ENCODE assay signal across 20 cellular contexts in genomic region chr9:100285080-100285479, GRCh38.
"Had no signal": no experiment of that assay in that cellular context is flagged by ENCODE, and none has a peak within 500 bp of the region (broad histone marks: within the 10 kb centered on the region; RNA-seq: fewer than 3 reads in every experiment).

No MANE protein-coding gene starts in this region.

- H3K9ac ChIP-seq: neural progenitor cell had no signal

- H3K27ac ChIP-seq: left lung, neural progenitor cell, right atrium auricular region, sigmoid colon, testis, tibial artery had no signal

- ATAC-seq: left lung; mucosa of descending colon; natural killer cell treated with Interleukin-12 subunit alpha and Interleukin-12 subunit beta and Interleukin-15 and Interleukin-18, amount 100 ng/mL, for 72 hours; stimulated activated effector memory CD8-positive, alpha-beta T cell treated with anti-CD3 and anti-CD28 coated beads, Interleukin-12 subunit alpha, Interleukin-12 subunit beta, amount 100 ng/mL, for 72 hours; stimulated activated naive CD8-positive, alpha-beta T cell treated with anti-CD3 and anti-CD28 coated beads, Interleukin-15, Interleukin-2, amounts not matched to agents 100 U/mL and 50 U/mL, for 24 hours had no signal

- H3K4me3 ChIP-seq: left lung, mucosa of descending colon, neural progenitor cell, prostate gland, right atrium auricular region, sigmoid colon, testis, tibial artery had no signal

- H3K9me3 ChIP-seq: prostate gland, testis had no signal

- H3K4me2 ChIP-seq: neural progenitor cell had no signal

- DNase-seq: cortex of kidney; head of caudate nucleus; kidney; left lung; mesenchymal stem cell; mucosa of descending colon; naive B cell; sigmoid colon; stimulated activated CD4-positive, alpha-beta T cell treated with anti-CD3 and anti-CD28 coated beads, Interleukin-2, amount 100 ng/mL, for 24 hours; stimulated activated CD4-positive, alpha-beta T cell treated with anti-CD3 and anti-CD28 coated beads, Interleukin-4, amount 100 ng/mL, for 24 hours; stimulated activated naive CD8-positive, alpha-beta T cell treated with anti-CD3 and anti-CD28 coated beads, Interleukin-15, Interleukin-2, amounts not matched to agents 100 U/mL and 50 U/mL, for 24 hours; substantia nigra; testis; tibial artery had no signal

- H3K4me1 ChIP-seq: left lung, neural progenitor cell, prostate gland, right atrium auricular region, sigmoid colon, testis, tibial artery had no signal

- H3K36me3 ChIP-seq: prostate gland had no signal

- H2AFZ ChIP-seq: neural progenitor cell had no signal

- H3K27me3 ChIP-seq: left lung, neural progenitor cell, right atrium auricular region, sigmoid colon, testis, tibial artery had no signal

- FAIRE-seq: frontal cortex, kidney had no signal
